Comparison of ENCODE assay signal across 8 cellular contexts in genomic region chrX:16785247-16786138, GRCh38. TPM values are rescaled to one million over a fixed set of nuclear protein-coding genes. Genes with fewer than 3 reads are reported as not detected.
A peak's percentile ranks its signal among the peaks of the same experiment; 100 is the strongest.
DNase-seq lines count a peak whose midpoint lies in the region; ATAC-seq and TF ChIP-seq lines count a peak whose summit lies in the region.

No MANE protein-coding gene starts in this region.

- H3K9me3 ChIP-seq in DND-41 (ENCODE audit: insufficient read depth, low read length, severe bottlenecking): no peaks in the 10 kb centered on the region

- H4K20me1 ChIP-seq in DND-41 (ENCODE audit: insufficient read depth, low read length): no peaks in the 10 kb centered on the region

- peak; percentile 8 for DNase-seq in DND-41
- DNase-seq in NCI-H69 (lab: John Stamatoyannopoulos, UW): peak; percentile 39
- no peak for DNase-seq in naive B cell
- DNase-seq in germinal center (ENCODE audit: low spot score): no peak
- no peak for DNase-seq in dedifferentiated amniotic fluid mesenchymal stem cell (ENCODE audit: extremely low spot score)
- no peak for DNase-seq in DMS114 treated with DMSO at 0.1 percent for 48 hours (lab: John Stamatoyannopoulos, UW; ENCODE audit: unreplicated experiment)

- intact Hi-C loops in dendritic cell treated with granulocyte-macrophage colony-stimulating factor and Interleukin-4, amounts not matched to agents 40 ng/mL and 50 ng/mL, for 4 days (cut with micrococcal nuclease): loop anchor here (10.0 kb wide), 1 partner anchor 61 kb away; no protein-coding TSS in a partner anchor

- H2AFZ ChIP-seq in DND-41 (ENCODE audit: low read depth, low read length): peak overlapping the region; percentile 92

- H3K27ac ChIP-seq in DND-41 (ENCODE audit: low read length): peak overlapping the region; percentile 66

- H3K36me3 ChIP-seq in DND-41 (ENCODE audit: insufficient read depth, low read length): peaks cover under 1% of the 10 kb centered on the region; the same call in 1 of the 2 replicates

- peaks cover 9% of the 10 kb centered on the region for H3K36me3 Mint-ChIP-seq in dendritic cell treated with granulocyte-macrophage colony-stimulating factor and Interleukin-4, amounts not matched to agents 40 ng/mL and 50 ng/mL, for 4 days (ENCODE audit: low read depth)
- H3K36me3 Mint-ChIP-seq in naive B cell: no peaks in the 10 kb centered on the region

- H3K79me2 ChIP-seq in DND-41 (ENCODE audit: insufficient read depth, low read length): peaks cover 38% of the 10 kb centered on the region

- no peaks in the 10 kb centered on the region for H3K4me1 Mint-ChIP-seq in dendritic cell treated with granulocyte-macrophage colony-stimulating factor and Interleukin-4, amounts not matched to agents 40 ng/mL and 50 ng/mL, for 4 days (ENCODE audit: low read depth)
- H3K4me1 Mint-ChIP-seq in naive B cell: peaks cover 7 to 31% (median 14%) of the 10 kb centered on the region in 3 donors

- H3K9ac ChIP-seq in DND-41 (ENCODE audit: low read depth, low read length): peak overlapping the region; percentile 51

- H3K4me3 ChIP-seq in DND-41 (ENCODE audit: low read depth in 1 of 2, low read length in 2 of 2): peak overlapping the region; percentile 46 to 84; a peak in 3 of 4 replicates

- H3K27me3 ChIP-seq in DND-41 (ENCODE audit: insufficient read depth, low read length, poor library complexity): no peaks in the 10 kb centered on the region

- no peaks in the 10 kb centered on the region for H3K9me3 Mint-ChIP-seq in dendritic cell treated with granulocyte-macrophage colony-stimulating factor and Interleukin-4, amounts not matched to agents 40 ng/mL and 50 ng/mL, for 4 days
- H3K9me3 Mint-ChIP-seq in naive B cell: no peaks in the 10 kb centered on the region

- peak overlapping the region; percentile 89 for H3K4me3 Mint-ChIP-seq in dendritic cell treated with granulocyte-macrophage colony-stimulating factor and Interleukin-4, amounts not matched to agents 40 ng/mL and 50 ng/mL, for 4 days
- H3K4me3 Mint-ChIP-seq in naive B cell: peak overlapping the region; percentile 89 to 98 (median 95)

- peaks cover 21% of the 10 kb centered on the region for H3K4me1 ChIP-seq in DND-41 (ENCODE audit: insufficient read depth, low read length)

- H3K27me3 Mint-ChIP-seq in dendritic cell treated with granulocyte-macrophage colony-stimulating factor and Interleukin-4, amounts not matched to agents 40 ng/mL and 50 ng/mL, for 4 days: no peaks in the 10 kb centered on the region
- H3K27me3 Mint-ChIP-seq in naive B cell: peaks cover 0 to 5% (median 0%) of the 10 kb centered on the region in 3 donors

- TF ChIP-seq CTCF in DND-41 (IDR thresholded peaks at IDR 0.05; ENCODE audit: borderline replicate concordance, extremely low read depth, low read length, poor library complexity, severe bottlenecking): no peak

- H3K27ac Mint-ChIP-seq in dendritic cell treated with granulocyte-macrophage colony-stimulating factor and Interleukin-4, amounts not matched to agents 40 ng/mL and 50 ng/mL, for 4 days: peak overlapping the region; percentile 84
- H3K27ac Mint-ChIP-seq in naive B cell: peak overlapping the region in 5 of 6 donors; percentile 49 to 98 (median 94)

- no peak for ATAC-seq in DND-41 (ENCODE audit: insufficient read depth, low read depth)
- ATAC-seq in naive B cell (ENCODE audit: low read depth in 2 of 2): no peak
- ATAC-seq in GM21737 (IDR thresholded peaks at IDR 0.05; ENCODE audit: unreplicated experiment): no peak

- peak overlapping the region; percentile 63 for H3K4me2 ChIP-seq in DND-41 (ENCODE audit: insufficient read depth, low read length)

RNA-seq across cellular contexts. Expression of gene TXLNG, which starts 0.8 kb away (rescaled TPM):
- 10 to 100 TPM in 4 of 6 donors, 1 to 10 TPM in 2; 8.6 to 20.8 (median 15.9) TPM for polyA plus RNA-seq in naive B cell (ENCODE audit: low read depth in 6 of 6)

Comparison
In these comparisons a context has a peak if more than half of its experiments do, and no peak if none do; other contexts are left out.
1. DNase-seq: peak in DND-41 (single experiment) and NCI-H69 (single experiment); none in naive B cell (single experiment), germinal center (single experiment), dedifferentiated amniotic fluid mesenchymal stem cell (single experiment) and DMS114 treated with DMSO at 0.1 percent for 48 hours (single experiment).